Comparison of ENCODE assay signal across 17 cellular contexts in genomic region chr19:30076751-30077670, GRCh38.
"Had no signal": no experiment of that assay in that cellular context is flagged by ENCODE, and none has a peak within 500 bp of the region (broad histone marks: within the 10 kb centered on the region; RNA-seq: fewer than 3 reads in every experiment).

No MANE protein-coding gene starts in this region.

- H3K27ac ChIP-seq: adrenal gland, coronary artery, heart right ventricle, left lung had no signal

- H3K27ac Mint-ChIP-seq: activated CD4-positive, alpha-beta memory T cell treated with anti-CD3 and anti-CD28 coated beads, Interleukin-2, amount 10 ng/mL, durations not matched to agents 7 days and 5 days; activated CD4-positive, alpha-beta T cell treated with anti-CD3 and anti-CD28 coated beads for 36 hours; activated T-helper 17 cell treated with anti-CD3 and anti-CD28 coated beads, Interleukin-2, amount 50 U/mL, for 72 hours; stimulated activated naive B cell treated with anti-CD40 and anti-IgM and Interleukin-4, amounts not matched to agents 10 μg/mL and 1 μg/mL and 100 μg/mL, for 72 hours had no signal

- H3K4me1 ChIP-seq: adrenal gland, left lung had no signal

- H3K9me3 Mint-ChIP-seq: activated CD4-positive, alpha-beta memory T cell treated with anti-CD3 and anti-CD28 coated beads, Interleukin-2, amount 10 ng/mL, durations not matched to agents 7 days and 5 days; activated T-helper 17 cell treated with anti-CD3 and anti-CD28 coated beads, Interleukin-2, amount 50 U/mL, for 72 hours; neural crest cell had no signal

- H3K4me1 Mint-ChIP-seq: activated CD4-positive, alpha-beta memory T cell treated with anti-CD3 and anti-CD28 coated beads, Interleukin-2, amount 10 ng/mL, durations not matched to agents 7 days and 5 days; activated CD4-positive, alpha-beta T cell treated with anti-CD3 and anti-CD28 coated beads for 36 hours; activated T-helper 17 cell treated with anti-CD3 and anti-CD28 coated beads, Interleukin-2, amount 50 U/mL, for 72 hours; neural crest cell; stimulated activated naive B cell treated with anti-CD40 and anti-IgM and Interleukin-4, amounts not matched to agents 10 μg/mL and 1 μg/mL and 100 μg/mL, for 72 hours had no signal

- H3K27me3 ChIP-seq: adrenal gland had no signal

- FAIRE-seq: frontal cortex had no signal

- H3K9me3 ChIP-seq: adrenal gland, left lung had no signal

- DNase-seq: activated CD4-positive, alpha-beta memory T cell treated with anti-CD3 and anti-CD28 coated beads, Interleukin-2, amount 10 ng/mL, durations not matched to agents 7 days and 5 days; activated CD4-positive, alpha-beta T cell treated with anti-CD3 and anti-CD28 coated beads for 36 hours; activated CD8-positive, alpha-beta memory T cell treated with anti-CD3 and anti-CD28 coated beads, Interleukin-2, amount 50 U/mL, for 4 hours; activated naive CD4-positive, alpha-beta T cell treated with anti-CD3 and anti-CD28 coated beads, Interleukin-2, amount 50 U/mL, for 16 hours; adrenal gland; central memory CD4-positive, alpha-beta T cell; effector CD8-positive, alpha-beta T cell; heart right ventricle; islet precursor cell; stimulated activated naive B cell treated with anti-CD40 and anti-IgM and Interleukin-4, amounts not matched to agents 10 μg/mL and 1 μg/mL and 100 μg/mL, for 72 hours; T-helper 9 cell had no signal

- ATAC-seq: activated CD4-positive, alpha-beta T cell treated with anti-CD3 and anti-CD28 coated beads for 36 hours; activated T-helper 17 cell treated with anti-CD3 and anti-CD28 coated beads, Interleukin-2, amount 50 U/mL, for 72 hours; heart right ventricle; left lung had no signal

- H3K4me2 ChIP-seq: smooth muscle cell had no signal

- H3K4me3 ChIP-seq: adrenal gland, coronary artery, heart right ventricle, left lung, smooth muscle cell had no signal

- H3K36me3 ChIP-seq: adrenal gland, heart right ventricle, left lung had no signal

- H3K4me3 Mint-ChIP-seq: activated CD4-positive, alpha-beta memory T cell treated with anti-CD3 and anti-CD28 coated beads, Interleukin-2, amount 10 ng/mL, durations not matched to agents 7 days and 5 days; activated CD4-positive, alpha-beta T cell treated with anti-CD3 and anti-CD28 coated beads for 36 hours; activated T-helper 17 cell treated with anti-CD3 and anti-CD28 coated beads, Interleukin-2, amount 50 U/mL, for 72 hours; neural crest cell; stimulated activated naive B cell treated with anti-CD40 and anti-IgM and Interleukin-4, amounts not matched to agents 10 μg/mL and 1 μg/mL and 100 μg/mL, for 72 hours had no signal
